In the genomic region with DNA sequence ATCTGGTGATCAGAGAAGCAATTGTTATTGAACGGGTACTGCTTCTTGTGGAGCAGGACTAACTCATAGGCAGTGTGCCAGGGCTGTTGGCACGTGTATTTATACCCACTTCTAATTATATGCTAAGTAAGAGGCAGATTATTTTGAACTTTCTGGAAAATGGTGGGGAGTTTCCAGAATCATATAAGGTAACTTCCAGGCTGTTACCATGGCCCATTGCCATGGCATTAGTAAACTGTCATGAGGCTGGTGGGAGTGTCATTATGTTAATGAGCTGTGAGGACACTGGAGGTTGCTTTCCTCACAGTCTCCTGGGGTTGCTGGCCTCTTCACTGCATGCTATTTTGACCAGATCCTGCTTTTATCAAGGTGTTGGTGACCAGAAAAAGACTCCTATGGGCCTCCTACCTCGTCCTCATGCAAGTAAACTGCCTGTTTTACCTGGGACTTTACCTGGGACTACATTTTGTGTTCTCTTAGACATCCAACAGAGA, we compare ENCODE assay signal across 1 cellular context.
TF ChIP-seq lines count a peak whose summit lies in the region.

No MANE protein-coding gene starts in this region.

TF ChIP-seq in WTC11, 78 proteins besides CTCF, POLR2A, EP300 and RAD21 (continued from another document):
- TF ChIP-seq, protein P1, sequence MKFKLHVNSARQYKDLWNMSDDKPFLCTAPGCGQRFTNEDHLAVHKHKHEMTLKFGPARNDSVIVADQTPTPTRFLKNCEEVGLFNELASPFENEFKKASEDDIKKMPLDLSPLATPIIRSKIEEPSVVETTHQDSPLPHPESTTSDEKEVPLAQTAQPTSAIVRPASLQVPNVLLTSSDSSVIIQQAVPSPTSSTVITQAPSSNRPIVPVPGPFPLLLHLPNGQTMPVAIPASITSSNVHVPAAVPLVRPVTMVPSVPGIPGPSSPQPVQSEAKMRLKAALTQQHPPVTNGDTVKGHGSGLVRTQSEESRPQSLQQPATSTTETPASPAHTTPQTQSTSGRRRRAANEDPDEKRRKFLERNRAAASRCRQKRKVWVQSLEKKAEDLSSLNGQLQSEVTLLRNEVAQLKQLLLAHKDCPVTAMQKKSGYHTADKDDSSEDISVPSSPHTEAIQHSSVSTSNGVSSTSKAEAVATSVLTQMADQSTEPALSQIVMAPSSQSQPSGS (CRISPR knock-in tag; IDR thresholded peaks at IDR 0.05; ENCODE audit: borderline replicate concordance, low read depth), result no peak
- TF ChIP-seq ZNF219 (CRISPR knock-in tag; IDR thresholded peaks at IDR 0.05; ENCODE audit: borderline replicate concordance) (no peak), ZNF317 (CRISPR knock-in tag; IDR thresholded peaks at IDR 0.05; ENCODE audit: borderline replicate concordance, low read depth) (no peak)
TF ChIP-seq in WTC11: peak in this region for 0.
